Comparison of ENCODE assay signal across 11 cellular contexts in genomic region chr10:76029782-76030181, GRCh38.
"Had no signal": no experiment of that assay in that cellular context is flagged by ENCODE, and none has a peak within 500 bp of the region (broad histone marks: within the 10 kb centered on the region; RNA-seq: fewer than 3 reads in every experiment).

No MANE protein-coding gene starts in this region.

- H2AFZ ChIP-seq: GM23248, GM23338 had no signal

- H3K4me2 ChIP-seq: GM23338 had no signal

- FAIRE-seq: H1, H54 had no signal

- H3K27ac ChIP-seq: GM23248 had no signal

- H3K4me1 ChIP-seq: HAP-1 had no signal

- ATAC-seq: GM23338, HCT116 had no signal

- H3K36me3 ChIP-seq: HAP-1 had no signal

- DNase-seq: GM23248, GOT3, H7, H9, HCEC 1CT, HFFc6 had no signal

- H3K4me3 ChIP-seq: GM23248, GM23338, HAP-1 had no signal

- H3K9me3 ChIP-seq: HAP-1 had no signal

- H3K9ac ChIP-seq: GM23248 had no signal
